ENCODE assay signal across 18 cellular contexts in the genomic region with DNA sequence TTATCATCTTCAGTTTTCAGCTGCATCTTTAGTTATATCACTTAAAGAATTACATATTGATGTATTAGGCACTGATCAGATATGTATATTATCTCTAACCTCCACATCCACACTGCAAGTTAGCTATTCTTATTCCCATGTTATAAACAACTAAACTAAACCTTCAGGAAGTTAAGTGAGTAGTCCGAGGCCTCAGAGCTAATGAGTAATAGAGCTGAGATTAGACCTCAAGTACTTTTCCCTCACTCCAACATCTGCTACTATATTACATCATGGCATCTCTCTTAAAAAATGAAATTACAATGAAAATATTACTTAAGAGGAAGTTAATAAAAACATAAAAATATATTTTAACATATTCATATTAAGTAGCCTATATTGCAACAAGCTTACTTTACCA.
DNase-seq lines count a peak whose midpoint lies in the region; ATAC-seq and TF ChIP-seq lines count a peak whose summit lies in the region.
"Had no signal": no experiment of that assay in that cellular context is flagged by ENCODE, and none has a peak within 500 bp of the region (broad histone marks: within the 10 kb centered on the region; RNA-seq: fewer than 3 reads in every experiment).

No MANE protein-coding gene starts in this region.

- intact Hi-C loops in Calu3 (cut with micrococcal nuclease; ENCODE audit: unreplicated experiment) = no loop called here
- intact Hi-C loops in body of pancreas (cut with DNase I) = no loop called here
- intact Hi-C loops in posterior vena cava (cut with DNase I) = no loop called here

- no peaks in the 10 kb centered on the region for H3K27me3 ChIP-seq in body of pancreas
- H3K27me3 ChIP-seq: BE2C, BLaER1 had no signal

- H3K4me3 Mint-ChIP-seq in Calu3 (ENCODE audit: low read depth, unreplicated experiment) (no peak overlapping the region), endothelial cell (ENCODE audit: unreplicated experiment) (no peak overlapping the region)
- no peak overlapping the region for H3K4me3 Mint-ChIP-seq in activated naive CD8-positive, alpha-beta T cell treated with anti-CD3 and anti-CD28 coated beads, Interleukin-2, amount 50 U/mL, for 24 hours
- H3K4me3 Mint-ChIP-seq: CD14-positive monocyte; CD4-positive, alpha-beta memory T cell; CD4-positive, CD25-positive, alpha-beta regulatory T cell; CD8-positive, alpha-beta memory T cell had no signal

- BruUV-seq in Calu3 (replicated peaks; lab: Mats Ljungman, UMichigan) = no TSS peak

- ATAC-seq in body of pancreas = peak; percentile 56
- ATAC-seq in activated naive CD8-positive, alpha-beta T cell treated with anti-CD3 and anti-CD28 coated beads, Interleukin-2, amount 50 U/mL, for 24 hours = no peak

- H3K4me3 ChIP-seq in body of pancreas = no peak overlapping the region
- H3K4me3 ChIP-seq: BLaER1 had no signal

- TF ChIP-seq POLR2A in body of pancreas (IDR thresholded peaks at IDR 0.05) = no peak

- H3K4me1 Mint-ChIP-seq in Calu3 (ENCODE audit: low read depth, unreplicated experiment) (peaks cover 7% of the 10 kb centered on the region), endothelial cell (ENCODE audit: unreplicated experiment) (peaks cover 3% of the 10 kb centered on the region)
- no peaks in the 10 kb centered on the region for H3K4me1 Mint-ChIP-seq in activated naive CD8-positive, alpha-beta T cell treated with anti-CD3 and anti-CD28 coated beads, Interleukin-2, amount 50 U/mL, for 24 hours
- H3K4me1 Mint-ChIP-seq: CD14-positive monocyte; CD4-positive, alpha-beta memory T cell; CD4-positive, CD25-positive, alpha-beta regulatory T cell; CD8-positive, alpha-beta memory T cell had no signal

- 11 to 16% methylated on average over 1 of the region's 1 CpG for WGBS in body of pancreas, 2 donors

- TF ChIP-seq CTCF in Calu3 (IDR thresholded peaks at IDR 0.05; ENCODE audit: unreplicated experiment) (no peak), body of pancreas (IDR thresholded peaks at IDR 0.05) (no peak), endothelial cell (IDR thresholded peaks at IDR 0.05; ENCODE audit: unreplicated experiment) (no peak)

- H3K27me3 Mint-ChIP-seq in Calu3 (ENCODE audit: unreplicated experiment) (no peaks in the 10 kb centered on the region), endothelial cell (ENCODE audit: unreplicated experiment) (no peaks in the 10 kb centered on the region)
- no peaks in the 10 kb centered on the region for H3K27me3 Mint-ChIP-seq in activated naive CD8-positive, alpha-beta T cell treated with anti-CD3 and anti-CD28 coated beads, Interleukin-2, amount 50 U/mL, for 24 hours
- H3K27me3 Mint-ChIP-seq: CD4-positive, alpha-beta memory T cell; CD4-positive, CD25-positive, alpha-beta regulatory T cell; CD8-positive, alpha-beta memory T cell had no signal

- DNase-seq in Calu3 = no peak
- DNase-seq in NCI-H524 (lab: John Stamatoyannopoulos, UW) = peak; percentile 22 to 50
- peak in 1 of 4 donors; percentile 20 for DNase-seq in body of pancreas
- no peak for DNase-seq in posterior vena cava (ENCODE audit: low spot score)
- DNase-seq in activated naive CD8-positive, alpha-beta T cell treated with anti-CD3 and anti-CD28 coated beads, Interleukin-2, amount 50 U/mL, for 24 hours = no peak
- no peak for DNase-seq in endothelial cell (ENCODE audit: low spot score)
- DNase-seq: 8988T; ACHN; BE2C; C1 segment of cervical spinal cord; CD4-positive, alpha-beta memory T cell; CD4-positive, CD25-positive, alpha-beta regulatory T cell; CD8-positive, alpha-beta memory T cell; COR-L47; DMS79 treated with DMSO at 0.1 percent for 48 hours; GF-D8 had no signal

- CTCF ChIA-PET in Calu3 (lab: Charles Lee) = interaction anchor here (0.5 to 1.1 kb wide), 2 partner anchors 34 to 412 kb away, joined by 3 to 4 read pairs; no protein-coding TSS in a partner anchor

- no peaks in the 10 kb centered on the region for H3K36me3 Mint-ChIP-seq in Calu3 (ENCODE audit: insufficient read depth, unreplicated experiment)
- H3K36me3 Mint-ChIP-seq in activated naive CD8-positive, alpha-beta T cell treated with anti-CD3 and anti-CD28 coated beads, Interleukin-2, amount 50 U/mL, for 24 hours (ENCODE audit: low read depth) = no peaks in the 10 kb centered on the region
- H3K36me3 Mint-ChIP-seq in endothelial cell (ENCODE audit: low read depth, unreplicated experiment) = no peaks in the 10 kb centered on the region
- H3K36me3 Mint-ChIP-seq: CD14-positive monocyte; CD4-positive, alpha-beta memory T cell; CD4-positive, CD25-positive, alpha-beta regulatory T cell; CD8-positive, alpha-beta memory T cell had no signal

- H3K9me3 Mint-ChIP-seq in Calu3 (ENCODE audit: low read depth, unreplicated experiment) = no peaks in the 10 kb centered on the region
- peaks cover 4% of the 10 kb centered on the region for H3K9me3 Mint-ChIP-seq in activated naive CD8-positive, alpha-beta T cell treated with anti-CD3 and anti-CD28 coated beads, Interleukin-2, amount 50 U/mL, for 24 hours
- no peaks in the 10 kb centered on the region for H3K9me3 Mint-ChIP-seq in endothelial cell (ENCODE audit: unreplicated experiment)

- peaks cover 36% of the 10 kb centered on the region for H3K4me1 ChIP-seq in body of pancreas
- H3K4me1 ChIP-seq: BLaER1 had no signal

- no peaks in the 10 kb centered on the region for H3K36me3 ChIP-seq in body of pancreas (replicated peaks in 1 of 2; ENCODE audit: insufficient read depth in 1 of 2, low read depth in 2 of 2)
- H3K36me3 ChIP-seq: BE2C, BLaER1 had no signal

- H3K27ac ChIP-seq in body of pancreas = peak overlapping the region; percentile 42 to 89 (median 78)
- H3K27ac ChIP-seq: BLaER1 had no signal

- peaks cover 0 to 11% (median 0%) of the 10 kb centered on the region in 3 donors for H3K9me3 ChIP-seq in body of pancreas
- H3K9me3 ChIP-seq: BE2C had no signal

- H3K27ac Mint-ChIP-seq in Calu3 (ENCODE audit: unreplicated experiment) (peak overlapping the region; percentile 9), endothelial cell (ENCODE audit: unreplicated experiment) (no peak overlapping the region)
- H3K27ac Mint-ChIP-seq in activated naive CD8-positive, alpha-beta T cell treated with anti-CD3 and anti-CD28 coated beads, Interleukin-2, amount 50 U/mL, for 24 hours = no peak overlapping the region
- H3K27ac Mint-ChIP-seq: CD14-positive monocyte; CD4-positive, alpha-beta memory T cell; CD4-positive, CD25-positive, alpha-beta regulatory T cell had no signal

Comparison
In these comparisons a context has a peak if more than half of its experiments do, and no peak if none do; other contexts are left out.
1. DNase-seq: peak in NCI-H524 (2 of 2); none in Calu3 (single experiment), posterior vena cava (single experiment), activated naive CD8-positive, alpha-beta T cell treated with anti-CD3 and anti-CD28 coated beads, Interleukin-2, amount 50 U/mL, for 24 hours (single experiment) and endothelial cell (single experiment).